ENCODE assay signal across 7 cellular contexts in the genomic region with DNA sequence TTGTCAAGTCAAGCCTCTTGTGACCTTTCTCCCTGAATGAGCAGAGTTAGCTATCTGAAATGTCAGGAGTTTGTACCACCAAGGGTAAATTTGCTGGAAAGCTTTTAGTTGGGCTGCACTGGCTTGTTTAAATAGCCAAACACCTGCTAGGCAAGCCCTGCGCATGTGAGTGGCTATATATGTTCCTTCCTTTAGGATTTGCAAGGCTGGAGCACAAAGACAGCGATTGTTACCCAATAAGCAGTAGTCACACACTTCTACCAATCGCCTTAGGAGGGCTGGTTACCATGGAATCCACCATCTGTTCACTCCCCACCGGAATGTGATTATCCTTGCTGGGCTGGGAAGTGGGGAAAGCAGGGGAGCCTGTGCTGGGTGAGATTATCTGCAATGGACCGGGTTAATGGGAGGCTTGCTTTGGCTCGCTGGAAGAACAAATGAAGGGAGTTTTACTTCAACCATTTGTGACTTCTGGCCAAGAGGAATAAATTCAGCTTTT.
DNase-seq lines count a peak whose midpoint lies in the region; ATAC-seq and TF ChIP-seq lines count a peak whose summit lies in the region.

No MANE protein-coding gene starts in this region.

- no peaks in the 10 kb centered on the region for H3K9me2 ChIP-seq in OCI-LY7 (ENCODE audit: insufficient read depth, low read length)

- H2AFZ ChIP-seq in osteoblast (ENCODE audit: low read length) = peak overlapping the region; percentile 27
- H2AFZ ChIP-seq in OCI-LY7 (ENCODE audit: low read length) = no peak overlapping the region

- H3K4me1 ChIP-seq in osteoblast (ENCODE audit: insufficient read depth, low read length) = peaks cover 3% of the 10 kb centered on the region
- peaks cover 34% of the 10 kb centered on the region for H3K4me1 ChIP-seq in OCI-LY7 (ENCODE audit: insufficient read depth, low read length, poor library complexity, severe bottlenecking)

- no peaks in the 10 kb centered on the region for H3K27me3 ChIP-seq in osteoblast (ENCODE audit: insufficient read depth, low read length)

- CTCF ChIA-PET in OCI-LY7 (lab: Charles Lee; ENCODE audit: unreplicated experiment) = no interaction called here

- POLR2A ChIA-PET in OCI-LY7 (lab: Charles Lee) = interaction anchor here (1.0 to 1.9 kb wide), 6 partner anchors 9 to 32 kb away, joined by 4 to 9 read pairs (median 5); no protein-coding TSS in a partner anchor

- H3K9me3 ChIP-seq in osteoblast (ENCODE audit: low read depth, low read length) = no peaks in the 10 kb centered on the region
- H3K9me3 ChIP-seq in OCI-LY7 (ENCODE audit: low read length) = no peaks in the 10 kb centered on the region

- intact Hi-C loops in OCI-LY7 (cut with micrococcal nuclease; ENCODE audit: unreplicated experiment) = no loop called here

- H3K27ac ChIP-seq in osteoblast (ENCODE audit: low read depth, low read length) (no peak overlapping the region), OCI-LY7 (ENCODE audit: low read depth, low read length, poor library complexity, severe bottlenecking) (no peak overlapping the region)

- BruUV-seq in OCI-LY7 (replicated peaks; lab: Mats Ljungman, UMichigan) = no TSS peak

- H3K4me2 ChIP-seq in osteoblast (ENCODE audit: insufficient read depth, low read length) (peak overlapping the region; percentile 1), OCI-LY7 (ENCODE audit: low read length) (no peak overlapping the region)

- no peaks in the 10 kb centered on the region for H4K20me1 ChIP-seq in osteoblast (ENCODE audit: insufficient read depth, low read length)
- H4K20me1 ChIP-seq in OCI-LY7 (ENCODE audit: insufficient read depth, low read length) = no peaks in the 10 kb centered on the region

- H3K79me2 ChIP-seq in osteoblast (ENCODE audit: insufficient read depth, low read length) (no peaks in the 10 kb centered on the region), OCI-LY7 (ENCODE audit: insufficient read depth, low read depth, low read length) (no peaks in the 10 kb centered on the region)

- peak; percentile 29 for DNase-seq in M059J (ENCODE audit: low read depth)
- peak; percentile 91 for DNase-seq in SHP77 treated with DMSO at 0.1 percent for 48 hours (lab: John Stamatoyannopoulos, UW)
- DNase-seq in globus pallidus (ENCODE audit: low spot score) = peak; percentile 74
- DNase-seq in osteoblast (ENCODE audit: insufficient read length, low spot score, missing footprints) = no peak
- DNase-seq in OCI-LY7 (ENCODE audit: low spot score) = no peak

- no peak for TF ChIP-seq CTCF in osteoblast (IDR thresholded peaks at IDR 0.05; ENCODE audit: extremely low read depth, low read depth, low read length)
- TF ChIP-seq CTCF in OCI-LY7 (conservative IDR thresholded peaks at IDR 0.05; ENCODE audit: low read length) = no peak

- ATAC-seq in GM18858 (IDR thresholded peaks at IDR 0.05; ENCODE audit: unreplicated experiment) = no peak
- ATAC-seq in HG03175 (IDR thresholded peaks at IDR 0.05; ENCODE audit: unreplicated experiment) = no peak

- H3K4me3 ChIP-seq in osteoblast (ENCODE audit: insufficient read depth, low read length) = no peak overlapping the region
- H3K4me3 ChIP-seq in OCI-LY7 (ENCODE audit: low read depth, low read length, poor library complexity, severe bottlenecking) = no peak overlapping the region

- no peaks in the 10 kb centered on the region for H3K36me3 ChIP-seq in osteoblast (ENCODE audit: insufficient read depth, low read length)
- H3K36me3 ChIP-seq in OCI-LY7 (ENCODE audit: insufficient read depth, low read length) = no peaks in the 10 kb centered on the region

Comparison
In these comparisons a context has a peak if more than half of its experiments do, and no peak if none do; other contexts are left out.
1. DNase-seq: peak in M059J (single experiment), SHP77 treated with DMSO at 0.1 percent for 48 hours (single experiment) and globus pallidus (single experiment); none in osteoblast (single experiment) and OCI-LY7 (single experiment).